In genomic region chr12:8681129-8681902, GRCh38 we compare ENCODE assay signal across 10 cellular contexts. TPM values are rescaled to one million over a fixed set of nuclear protein-coding genes. Genes with fewer than 3 reads are reported as not detected.
DNase-seq lines count a peak whose midpoint lies in the region; ATAC-seq and TF ChIP-seq lines count a peak whose summit lies in the region.
"Had no signal": no experiment of that assay in that cellular context is flagged by ENCODE, and none has a peak within 500 bp of the region (broad histone marks: within the 10 kb centered on the region; RNA-seq: fewer than 3 reads in every experiment).

No MANE protein-coding gene starts in this region.

- no peak for TF ChIP-seq POLR2A in upper lobe of left lung (IDR thresholded peaks at IDR 0.05)

- in situ Hi-C loops in brain microvascular endothelial cell (cut with HindIII; ENCODE audit: low pct_ligation_motif_present, low sequenced_read_pairs) = no loop called here

- peak; percentile 56 to 75 for ATAC-seq in upper lobe of left lung (ENCODE audit: low FRiP score in 2 of 2)
- ATAC-seq in GM18870 (IDR thresholded peaks at IDR 0.05; ENCODE audit: unreplicated experiment) = no peak
- no peak for ATAC-seq in GM19023 (IDR thresholded peaks at IDR 0.05; ENCODE audit: unreplicated experiment)
- ATAC-seq in GM19035 (IDR thresholded peaks at IDR 0.05; ENCODE audit: unreplicated experiment) = no peak

- DNase-seq in DMS153 (lab: John Stamatoyannopoulos, UW) (peak; percentile 75), DMS153 treated with DMSO at 0.1 percent for 48 hours (lab: John Stamatoyannopoulos, UW; ENCODE audit: unreplicated experiment) (no peak), brain microvascular endothelial cell (peak; percentile 62), iris pigment epithelial cell (ENCODE audit: low read depth) (peak; percentile 70), upper lobe of left lung (peak in 1 of 2 donors; percentile 67)
- DNase-seq: activated CD8-positive, alpha-beta memory T cell treated with anti-CD3 and anti-CD28 coated beads for 24 hours had no signal

- H3K4me1 ChIP-seq in upper lobe of left lung = peaks cover 10 to 15% (median 12%) of the 10 kb centered on the region in 4 donors

- WGBS in upper lobe of left lung, 2 donors = 26 to 35% methylated on average over 11 of the region's 11 CpGs

- H3K27me3 ChIP-seq in brain microvascular endothelial cell (replicated peaks) (no peaks in the 10 kb centered on the region), upper lobe of left lung (no peaks in the 10 kb centered on the region)

- H3K27ac ChIP-seq in brain microvascular endothelial cell (no peak overlapping the region), upper lobe of left lung (peak overlapping the region; percentile 7 to 70 (median 53))
- H3K27ac ChIP-seq: 22Rv1 had no signal

- no peak for TF ChIP-seq CTCF in brain microvascular endothelial cell (IDR thresholded peaks at IDR 0.05; ENCODE audit: low read depth, low read length, missing control alignments)
- TF ChIP-seq CTCF in upper lobe of left lung (IDR thresholded peaks at IDR 0.05) = no peak

- H3K4me3 ChIP-seq in brain microvascular endothelial cell (ENCODE audit: low read depth, low read length) (no peak overlapping the region), upper lobe of left lung (peak overlapping the region in 3 of 4 donors; percentile 17 to 29 (median 20))

- H3K36me3 ChIP-seq in brain microvascular endothelial cell (replicated peaks) (no peaks in the 10 kb centered on the region), upper lobe of left lung (no peaks in the 10 kb centered on the region)

- H3K9me3 ChIP-seq in upper lobe of left lung = no peaks in the 10 kb centered on the region

- TF ChIP-seq EP300 in upper lobe of left lung (IDR thresholded peaks at IDR 0.05) = peak in 2 of 4 donors; percentile 41 to 64

RNA-seq across cellular contexts. Expression of gene RIMKLB, which starts 16.5 kb away (rescaled TPM):
- total RNA-seq in upper lobe of left lung = 100 to 1,000 TPM in 1 of 6 donors, 10 to 100 TPM in 5; 25.2 to 103 (median 40.1) TPM

RNA-seq across cellular contexts. Expression of gene MFAP5, which starts 18.7 kb away (rescaled TPM):
- 100 to 1,000 TPM in 1 of 6 donors, 10 to 100 TPM in 1, 1 to 10 TPM in 4; 2.1 to 102 (median 8.5) TPM for total RNA-seq in upper lobe of left lung

Comparison
In these comparisons a context has a peak if more than half of its experiments do, and no peak if none do; other contexts are left out.
1. ATAC-seq: peak in upper lobe of left lung (2 of 2); none in GM18870 (single experiment), GM19023 (single experiment) and GM19035 (single experiment).